Comparison of ENCODE assay signal across 18 cellular contexts in the genomic region with DNA sequence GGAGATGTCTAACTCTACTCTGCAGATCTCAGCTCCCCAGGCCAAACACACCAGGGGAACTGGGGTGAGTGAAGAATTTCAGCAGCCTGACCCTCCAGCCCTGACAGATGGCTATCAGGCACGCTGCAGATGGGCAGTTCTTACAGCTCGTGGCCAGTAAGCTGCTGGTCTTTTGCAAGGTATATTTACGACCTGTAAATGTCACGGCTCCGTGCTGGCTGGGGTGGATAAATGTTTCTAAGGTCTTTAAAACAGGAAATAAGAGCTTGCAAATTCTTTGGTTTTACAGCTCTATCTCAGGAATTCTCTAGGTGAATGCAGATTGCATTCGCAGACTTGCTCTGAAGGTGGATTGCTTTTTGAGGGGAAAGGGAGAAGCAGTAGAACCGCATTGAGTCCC. TPM values are rescaled to one million over a fixed set of nuclear protein-coding genes. Genes with fewer than 3 reads are reported as not detected.
DNase-seq lines count a peak whose midpoint lies in the region; ATAC-seq and TF ChIP-seq lines count a peak whose summit lies in the region.
"Had no signal": no experiment of that assay in that cellular context is flagged by ENCODE, and none has a peak within 500 bp of the region (broad histone marks: within the 10 kb centered on the region; RNA-seq: fewer than 3 reads in every experiment).

No MANE protein-coding gene starts in this region.

- peak overlapping the region; percentile 35 for H3K27ac Mint-ChIP-seq in neural crest cell (ENCODE audit: unreplicated experiment)
- H3K27ac Mint-ChIP-seq in CD14-positive monocyte = no peak overlapping the region
- H3K27ac Mint-ChIP-seq: activated naive CD8-positive, alpha-beta T cell treated with anti-CD3 and anti-CD28 coated beads, Interleukin-2, amount 10 ng/mL, durations not matched to agents 7 days and 5 days; activated T-cell treated with anti-CD3 and anti-CD28 coated beads, Interleukin-2, amount 50 U/mL, for 72 hours; CD4-positive, CD25-positive, alpha-beta regulatory T cell; dendritic cell treated with granulocyte-macrophage colony-stimulating factor and Interleukin-4, amounts not matched to agents 40 ng/mL and 50 ng/mL, for 4 days had no signal

- intact Hi-C loops in CD14-positive monocyte (cut with micrococcal nuclease) = no loop called here

- H3K9me2 ChIP-seq in Loucy (replicated peaks; ENCODE audit: low read depth, low read length) = no peaks in the 10 kb centered on the region

- peaks cover 10% of the 10 kb centered on the region for H3K36me3 Mint-ChIP-seq in neural crest cell (ENCODE audit: low read depth)
- H3K36me3 Mint-ChIP-seq in CD14-positive monocyte = peaks cover 52 to 65% of the 10 kb centered on the region in 2 donors

- H3F3A ChIP-seq in Loucy (ENCODE audit: low read depth) = 0 out of 2 replicates have a peak, but pooled peaks cover 3% of the 10 kb centered on the region

- H3K79me2 ChIP-seq in Loucy (ENCODE audit: insufficient read depth, low read length) = peaks cover 4% of the 10 kb centered on the region; the same call in 1 of the 2 replicates

- peaks cover 13% of the 10 kb centered on the region for H3K4me1 ChIP-seq in Loucy (ENCODE audit: insufficient read depth, low read length, poor library complexity, severe bottlenecking)

- H3K4me3 ChIP-seq in Loucy (ENCODE audit: low read length, poor library complexity, severe bottlenecking) = no peak overlapping the region
- H3K4me3 ChIP-seq: gastrocnemius medialis had no signal

- H2AFZ ChIP-seq in Loucy (ENCODE audit: low read length) = no peak overlapping the region

- no peaks in the 10 kb centered on the region for H3K9me3 ChIP-seq in Loucy (ENCODE audit: insufficient read depth, low read depth, low read length)
- H3K9me3 ChIP-seq: gastrocnemius medialis had no signal

- peak overlapping the region; percentile 3 for H3K4me2 ChIP-seq in Loucy (ENCODE audit: low read depth, low read length, poor library complexity, severe bottlenecking)

- ATAC-seq in GM19035 (IDR thresholded peaks at IDR 0.05; ENCODE audit: unreplicated experiment) = no peak
- no peak for ATAC-seq in GM19455 (IDR thresholded peaks at IDR 0.05; ENCODE audit: unreplicated experiment)
- ATAC-seq: activated T-cell treated with anti-CD3 and anti-CD28 coated beads, Interleukin-2, amount 50 U/mL, for 72 hours; gastrocnemius medialis had no signal

- TF ChIP-seq CTCF in Loucy (conservative IDR thresholded peaks at IDR 0.05; ENCODE audit: low read length) = no peak
- no peak for TF ChIP-seq CTCF in neural crest cell (conservative IDR thresholded peaks at IDR 0.05)
- TF ChIP-seq CTCF in CD14-positive monocyte (IDR thresholded peaks at IDR 0.05) = no peak

- no peaks in the 10 kb centered on the region for H3K27me3 ChIP-seq in Loucy (ENCODE audit: insufficient read depth, low read length, poor library complexity, severe bottlenecking)
- H3K27me3 ChIP-seq: gastrocnemius medialis had no signal

- H3K9me3 Mint-ChIP-seq in neural crest cell = no peaks in the 10 kb centered on the region
- peaks cover 0 to 3% (median 0%) of the 10 kb centered on the region in 7 donors for H3K9me3 Mint-ChIP-seq in CD14-positive monocyte
- H3K9me3 Mint-ChIP-seq: activated naive CD8-positive, alpha-beta T cell treated with anti-CD3 and anti-CD28 coated beads, Interleukin-2, amount 10 ng/mL, durations not matched to agents 7 days and 5 days; activated T-cell treated with anti-CD3 and anti-CD28 coated beads, Interleukin-2, amount 50 U/mL, for 72 hours; CD4-positive, CD25-positive, alpha-beta regulatory T cell; dendritic cell treated with granulocyte-macrophage colony-stimulating factor and Interleukin-4, amounts not matched to agents 40 ng/mL and 50 ng/mL, for 4 days had no signal

- DNase-seq in EH (ENCODE audit: low read depth) = peak; percentile 12
- peak; percentile 63 for DNase-seq in cerebellum (ENCODE audit: low spot score)
- DNase-seq in neural crest cell (ENCODE audit: low read depth, low spot score) = no peak
- DNase-seq in CD14-positive monocyte (ENCODE audit: low spot score) = no peak
- no peak for DNase-seq in NCI-H526 (lab: John Stamatoyannopoulos, UW)
- DNase-seq: activated CD4-positive, alpha-beta T cell treated with anti-CD3 and anti-CD28 coated beads for 1 hour; activated naive CD8-positive, alpha-beta T cell treated with anti-CD3 and anti-CD28 coated beads, Interleukin-2, amount 10 ng/mL, durations not matched to agents 7 days and 5 days; activated T-cell treated with anti-CD3 and anti-CD28 coated beads, Interleukin-2, amount 50 U/mL, for 72 hours; CD4-positive, CD25-positive, alpha-beta regulatory T cell; DMS53; gastrocnemius medialis; NCI-H1417; OCI-M1; stimulated activated CD8-positive, alpha-beta memory T cell treated with anti-CD3 and anti-CD28 coated beads, Interleukin-4, amount 100 ng/mL, for 48 hours had no signal

- peaks cover 6% of the 10 kb centered on the region; the same call in 1 of the 2 replicates for H3K36me3 ChIP-seq in Loucy (ENCODE audit: insufficient read depth, low read length)
- H3K36me3 ChIP-seq: gastrocnemius medialis had no signal

- H3K4me3 Mint-ChIP-seq in neural crest cell = no peak overlapping the region
- no peak overlapping the region for H3K4me3 Mint-ChIP-seq in CD14-positive monocyte
- H3K4me3 Mint-ChIP-seq: activated naive CD8-positive, alpha-beta T cell treated with anti-CD3 and anti-CD28 coated beads, Interleukin-2, amount 10 ng/mL, durations not matched to agents 7 days and 5 days; activated T-cell treated with anti-CD3 and anti-CD28 coated beads, Interleukin-2, amount 50 U/mL, for 72 hours; CD4-positive, CD25-positive, alpha-beta regulatory T cell; dendritic cell treated with granulocyte-macrophage colony-stimulating factor and Interleukin-4, amounts not matched to agents 40 ng/mL and 50 ng/mL, for 4 days had no signal

- no peak overlapping the region for H3K9ac ChIP-seq in Loucy (ENCODE audit: low read depth, low read length, poor library complexity, severe bottlenecking)

- peaks cover 15% of the 10 kb centered on the region for H3K4me1 Mint-ChIP-seq in neural crest cell
- peaks cover 68% of the 10 kb centered on the region for H3K4me1 Mint-ChIP-seq in CD14-positive monocyte

- no peaks in the 10 kb centered on the region for H3K27me3 Mint-ChIP-seq in neural crest cell (ENCODE audit: low read depth)
- no peaks in the 10 kb centered on the region for H3K27me3 Mint-ChIP-seq in CD14-positive monocyte (ENCODE audit: low read depth in 3 of 3)
- H3K27me3 Mint-ChIP-seq: activated naive CD8-positive, alpha-beta T cell treated with anti-CD3 and anti-CD28 coated beads, Interleukin-2, amount 10 ng/mL, durations not matched to agents 7 days and 5 days; CD4-positive, CD25-positive, alpha-beta regulatory T cell; dendritic cell treated with granulocyte-macrophage colony-stimulating factor and Interleukin-4, amounts not matched to agents 40 ng/mL and 50 ng/mL, for 4 days had no signal

- no peaks in the 10 kb centered on the region for H4K20me1 ChIP-seq in Loucy (ENCODE audit: insufficient read depth, low read length, poor library complexity, severe bottlenecking)

RNA-seq across cellular contexts. Expression of a gene that starts 10.1 kb away (rescaled TPM):
- total RNA-seq in cerebellum (23.8 TPM), neural crest cell (13.5 and 14.5 TPM in 2 replicates)
- 10 to 100 TPM in 1 of 2 donors, 1 to 10 TPM in 1; 6.0 to 11.0 TPM for polyA plus RNA-seq in CD14-positive monocyte

RNA-seq across cellular contexts. Expression of a gene that starts 31.8 kb away (rescaled TPM):
- 1.9 TPM for total RNA-seq in cerebellum
- total RNA-seq in neural crest cell = 2.1 and 2.8 TPM in 2 replicates
- polyA plus RNA-seq in CD14-positive monocyte = under 1 TPM; 0.32 to 0.40 TPM

Comparison
In these comparisons a context has a peak if more than half of its experiments do, and no peak if none do; other contexts are left out.
1. DNase-seq: peak in EH (single experiment) and cerebellum (single experiment); none in neural crest cell (single experiment), CD14-positive monocyte (single experiment) and NCI-H526 (0 of 2).